In genomic region chr2:120460511-120460910, GRCh38 we compare ENCODE assay signal across 27 cellular contexts.
DNase-seq lines count a peak whose midpoint lies in the region; ATAC-seq, FAIRE-seq and TF ChIP-seq lines count a peak whose summit lies in the region.
"Had no signal": no experiment of that assay in that cellular context is flagged by ENCODE, and none has a peak within 500 bp of the region (broad histone marks: within the 10 kb centered on the region; RNA-seq: fewer than 3 reads in every experiment).

No MANE protein-coding gene starts in this region.

- H3K9ac ChIP-seq in IMR-90 (ENCODE audit: low read depth, low read length): no peak overlapping the region
- no peak overlapping the region for H3K9ac ChIP-seq in kidney (ENCODE audit: low read length in 2 of 2)
- H3K9ac ChIP-seq: BLaER1 treated with 17β-estradiol and CSF1 and Interleukin-3, amounts not matched to agents 10 nM and 100 nM had no signal

- POLR2A ChIA-PET in IMR-90 (lab: Charles Lee; ENCODE audit: unreplicated experiment): no interaction called here

- H3K27ac ChIP-seq in IMR-90 (ENCODE audit: insufficient read depth, low read length) (no peak overlapping the region), kidney (ENCODE audit: low read depth in 2 of 2, low read length in 2 of 2) (no peak overlapping the region)
- H3K27ac ChIP-seq: A549; BLaER1 treated with 17β-estradiol and CSF1 and Interleukin-3, amounts not matched to agents 10 nM and 100 nM had no signal

- peaks cover 6% of the 10 kb centered on the region for H3K4me1 ChIP-seq in IMR-90 (ENCODE audit: control insufficient read depth, insufficient read depth, low read length)
- H3K4me1 ChIP-seq in kidney (ENCODE audit: control insufficient read depth in 1 of 2, insufficient read depth in 1 of 2, low read depth in 1 of 2, low read length in 2 of 2): no peaks in the 10 kb centered on the region
- H3K4me1 ChIP-seq: BE2C; BLaER1 treated with 17β-estradiol and CSF1 and Interleukin-3, amounts not matched to agents 10 nM and 100 nM had no signal

- H2BK5ac ChIP-seq in IMR-90 (ENCODE audit: low read depth, low read length, poor library complexity, severe bottlenecking): no peak overlapping the region

- no peak overlapping the region for H2BK120ac ChIP-seq in IMR-90 (ENCODE audit: low read depth, low read length)

- no peak overlapping the region for H2AK5ac ChIP-seq in IMR-90 (ENCODE audit: low read depth, low read length)

- no peak overlapping the region for H4K5ac ChIP-seq in IMR-90 (ENCODE audit: low read depth, low read length)

- no peaks in the 10 kb centered on the region for H3K36me3 ChIP-seq in IMR-90 (ENCODE audit: control insufficient read depth, insufficient read depth, low read length)
- no peaks in the 10 kb centered on the region for H3K36me3 ChIP-seq in kidney (ENCODE audit: control insufficient read depth in 1 of 2, insufficient read depth in 2 of 2, low read length in 2 of 2)
- H3K36me3 ChIP-seq: BE2C; BLaER1 treated with 17β-estradiol and CSF1 and Interleukin-3, amounts not matched to agents 10 nM and 100 nM; HAP-1 had no signal

- FAIRE-seq in kidney (lab: Jason Lieb, UNC): no peak
- FAIRE-seq: A549, D721Med, GM12878, H54 had no signal

- WGBS in IMR-90 (ENCODE audit: extremely low coverage in 2 of 2, insufficient read length in 1 of 2), 2 experiments: 82% methylated on average over 5 of the region's 8 CpGs; no CpG with 5 or more reads in 1 of the 2 experiments

- peaks cover 5% of the 10 kb centered on the region; the same call in 1 of the 2 replicates for H3K9me3 ChIP-seq in IMR-90 (ENCODE audit: control insufficient read depth, insufficient read depth, low read length)
- H3K9me3 ChIP-seq in kidney (ENCODE audit: control insufficient read depth in 1 of 2, low read length in 2 of 2): peaks cover 5 to 21% of the 10 kb centered on the region in 2 donors
- H3K9me3 ChIP-seq: BE2C, HAP-1 had no signal

- H3K27ac Mint-ChIP-seq in stimulated activated memory B cell treated with anti-CD40 and anti-IgM and Interleukin-4, amounts not matched to agents 10 μg/mL and 1 μg/mL and 100 μg/mL, for 72 hours: no peak overlapping the region
- H3K27ac Mint-ChIP-seq: CD14-positive monocyte; CD4-positive, alpha-beta T cell; CD8-positive, alpha-beta memory T cell; HFFc6 had no signal

- intact Hi-C loops in IMR-90 (cut with micrococcal nuclease) (no loop called here), kidney (cut with DNase I) (no loop called here), posterior vena cava (cut with DNase I) (no loop called here)

- H2AK9ac ChIP-seq in IMR-90 (replicated peaks; ENCODE audit: low read depth, low read length, poor library complexity): peak overlapping the region; percentile 58

- in situ Hi-C loops in IMR-90 (cut with MboI; ENCODE audit: low sequenced_read_pairs): no loop called here

- H4K8ac ChIP-seq in IMR-90 (ENCODE audit: low read depth in 2 of 2, low read length in 2 of 2): no peak overlapping the region

- no peaks in the 10 kb centered on the region for H4K20me1 ChIP-seq in IMR-90 (ENCODE audit: insufficient read depth, low read length)
- H4K20me1 ChIP-seq: BLaER1 treated with 17β-estradiol and CSF1 and Interleukin-3, amounts not matched to agents 10 nM and 100 nM had no signal

- H3K56ac ChIP-seq in IMR-90 (ENCODE audit: extremely low read depth, insufficient read depth, low read length): no peak overlapping the region

- no peak overlapping the region for H3K23ac ChIP-seq in IMR-90 (ENCODE audit: low read depth, low read length)

- H3K4me1 Mint-ChIP-seq in stimulated activated memory B cell treated with anti-CD40 and anti-IgM and Interleukin-4, amounts not matched to agents 10 μg/mL and 1 μg/mL and 100 μg/mL, for 72 hours: no peaks in the 10 kb centered on the region
- H3K4me1 Mint-ChIP-seq: CD14-positive monocyte; CD8-positive, alpha-beta memory T cell had no signal

- no peak overlapping the region for H3K14ac ChIP-seq in IMR-90 (replicated peaks; ENCODE audit: low read depth, low read length)

- no peak overlapping the region for H3K4ac ChIP-seq in IMR-90 (ENCODE audit: low read depth, low read length)

- H3K9me1 ChIP-seq in IMR-90 (ENCODE audit: insufficient read depth, low read length): no peaks in the 10 kb centered on the region

- no TSS peak for BruUV-seq in IMR-90 (replicated peaks; lab: Mats Ljungman, UMichigan)

- H3K9me3 Mint-ChIP-seq in stimulated activated memory B cell treated with anti-CD40 and anti-IgM and Interleukin-4, amounts not matched to agents 10 μg/mL and 1 μg/mL and 100 μg/mL, for 72 hours: peaks cover 18% of the 10 kb centered on the region

- no peak overlapping the region for H2BK20ac ChIP-seq in IMR-90 (ENCODE audit: low read depth, low read length)

- H3K79me1 ChIP-seq in IMR-90 (ENCODE audit: low read depth in 1 of 2, low read length in 2 of 2): no peaks in the 10 kb centered on the region

- H2AFZ ChIP-seq in IMR-90 (replicated peaks; ENCODE audit: low read length, poor library complexity): no peak overlapping the region

- ATAC-seq in IMR-90 (ENCODE audit: low read depth) (no peak), GM18868 (IDR thresholded peaks at IDR 0.05; ENCODE audit: unreplicated experiment) (no peak), GM21360 (IDR thresholded peaks at IDR 0.05; ENCODE audit: unreplicated experiment) (no peak)
- ATAC-seq in stimulated activated memory B cell treated with anti-CD40 and anti-IgM and Interleukin-4, amounts not matched to agents 10 μg/mL and 1 μg/mL and 100 μg/mL, for 72 hours: peak; percentile 35
- ATAC-seq: A549, GM12878 had no signal

- H3K36me3 Mint-ChIP-seq in stimulated activated memory B cell treated with anti-CD40 and anti-IgM and Interleukin-4, amounts not matched to agents 10 μg/mL and 1 μg/mL and 100 μg/mL, for 72 hours: no peaks in the 10 kb centered on the region
- H3K36me3 Mint-ChIP-seq: CD14-positive monocyte; CD8-positive, alpha-beta memory T cell had no signal

- no peak overlapping the region for H3K4me3 ChIP-seq in IMR-90 (ENCODE audit: insufficient read depth, low read depth, low read length)
- no peak overlapping the region for H3K4me3 ChIP-seq in kidney (ENCODE audit: low read length in 2 of 2)
- H3K4me3 ChIP-seq: A549; BLaER1 treated with 17β-estradiol and CSF1 and Interleukin-3, amounts not matched to agents 10 nM and 100 nM; GM12878; HAP-1 had no signal

- CTCF ChIA-PET in IMR-90 (lab: Yijun Ruan, JAX): interaction anchor here (0.7 kb wide), 1 partner anchor 210 kb away, joined by 4 read pairs; no protein-coding TSS in a partner anchor

- H3K27me3 Mint-ChIP-seq in stimulated activated memory B cell treated with anti-CD40 and anti-IgM and Interleukin-4, amounts not matched to agents 10 μg/mL and 1 μg/mL and 100 μg/mL, for 72 hours: peaks cover 2% of the 10 kb centered on the region
- H3K27me3 Mint-ChIP-seq: CD4-positive, alpha-beta T cell had no signal

- no peak overlapping the region for H2BK15ac ChIP-seq in IMR-90 (ENCODE audit: low read depth, low read length)

- DNase-seq in IMR-90 (no peak), kidney (peak; percentile 51), posterior vena cava (ENCODE audit: low spot score) (peak; percentile 76), NCI-H1105 treated with DMSO at 0.1 percent for 48 hours (lab: John Stamatoyannopoulos, UW) (no peak)
- DNase-seq in activated CD4-positive, alpha-beta T cell treated with anti-CD3 and anti-CD28 coated beads, Interleukin-2, amount 50 U/mL, for 1 hour: no peak
- DNase-seq: 8988T; ACHN; AML-193; BE2C; CD4-positive, alpha-beta T cell; DMS 273 treated with DMSO at 0.1 percent for 48 hours; DMS79; EL; GDM1; GOT3; HFFc6 had no signal

- H3K27me3 ChIP-seq in IMR-90 (ENCODE audit: control insufficient read depth, insufficient read depth, low read length): no peaks in the 10 kb centered on the region
- H3K27me3 ChIP-seq: BE2C; BLaER1 treated with 17β-estradiol and CSF1 and Interleukin-3, amounts not matched to agents 10 nM and 100 nM had no signal

- TF ChIP-seq RAD21 in IMR-90 (IDR thresholded peaks at IDR 0.05; ENCODE audit: low read length): no peak

- TF ChIP-seq CTCF in IMR-90 (conservative IDR thresholded peaks at IDR 0.05; ENCODE audit: low read depth, low read length): no peak
- TF ChIP-seq CTCF in kidney (IDR thresholded peaks at IDR 0.05; ENCODE audit: borderline replicate concordance, extremely low read depth, insufficient read depth): no peak

- dilution Hi-C loops in IMR-90 (cut with HindIII; ENCODE audit: low sequenced_read_pairs, unreplicated experiment): no loop called here

- no peak overlapping the region for H4K91ac ChIP-seq in IMR-90 (ENCODE audit: insufficient read depth, low read depth, low read length)

- H3K4me2 ChIP-seq in IMR-90 (ENCODE audit: low read depth, low read length): no peak overlapping the region
- H3K4me2 ChIP-seq: A549; BLaER1 treated with 17β-estradiol and CSF1 and Interleukin-3, amounts not matched to agents 10 nM and 100 nM had no signal

- H3K4me3 Mint-ChIP-seq in stimulated activated memory B cell treated with anti-CD40 and anti-IgM and Interleukin-4, amounts not matched to agents 10 μg/mL and 1 μg/mL and 100 μg/mL, for 72 hours: no peak overlapping the region
- H3K4me3 Mint-ChIP-seq: CD14-positive monocyte; CD4-positive, alpha-beta T cell; HFFc6 had no signal

- no peak for TF ChIP-seq POLR2A in IMR-90 (IDR thresholded peaks at IDR 0.05; ENCODE audit: low read depth, low read length)

- no peak overlapping the region for H3K18ac ChIP-seq in IMR-90 (ENCODE audit: low read depth, low read length)

TF ChIP-seq in IMR-90, 13 proteins besides CTCF, POLR2A, EP300 and RAD21:
- no peak for TF ChIP-seq FOS (IDR thresholded peaks at IDR 0.05; ENCODE audit: low read depth, low read length)
- TF ChIP-seq, protein P1, sequence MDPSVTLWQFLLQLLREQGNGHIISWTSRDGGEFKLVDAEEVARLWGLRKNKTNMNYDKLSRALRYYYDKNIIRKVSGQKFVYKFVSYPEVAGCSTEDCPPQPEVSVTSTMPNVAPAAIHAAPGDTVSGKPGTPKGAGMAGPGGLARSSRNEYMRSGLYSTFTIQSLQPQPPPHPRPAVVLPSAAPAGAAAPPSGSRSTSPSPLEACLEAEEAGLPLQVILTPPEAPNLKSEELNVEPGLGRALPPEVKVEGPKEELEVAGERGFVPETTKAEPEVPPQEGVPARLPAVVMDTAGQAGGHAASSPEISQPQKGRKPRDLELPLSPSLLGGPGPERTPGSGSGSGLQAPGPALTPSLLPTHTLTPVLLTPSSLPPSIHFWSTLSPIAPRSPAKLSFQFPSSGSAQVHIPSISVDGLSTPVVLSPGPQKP (IDR thresholded peaks at IDR 0.05; ENCODE audit: borderline replicate concordance, low read depth, low read length): no peak
- no peak for TF ChIP-seq SMC3 (IDR thresholded peaks at IDR 0.05; ENCODE audit: low read depth, low read length)
- no peak for TF ChIP-seq CEBPB (IDR thresholded peaks at IDR 0.05; ENCODE audit: low read depth, low read length)
- TF ChIP-seq MXI1 (IDR thresholded peaks at IDR 0.05; ENCODE audit: borderline replicate concordance, low read depth, low read length): no peak
- TF ChIP-seq CHD1 (IDR thresholded peaks at IDR 0.05; ENCODE audit: low read depth, low read length): no peak
- no peak for TF ChIP-seq NFE2L2 (IDR thresholded peaks at IDR 0.05; ENCODE audit: low read depth, low read length)

Comparison
In these comparisons a context has a peak if more than half of its experiments do, and no peak if none do; other contexts are left out.
1. DNase-seq: peak in kidney (single experiment) and posterior vena cava (single experiment); none in IMR-90 (single experiment), activated CD4-positive, alpha-beta T cell treated with anti-CD3 and anti-CD28 coated beads, Interleukin-2, amount 50 U/mL, for 1 hour (single experiment) and NCI-H1105 treated with DMSO at 0.1 percent for 48 hours (single experiment).